ENCODE assay signal across 1 cellular context in genomic region chr2:102063360-102063947, GRCh38.
TF ChIP-seq lines count a peak whose summit lies in the region.

No MANE protein-coding gene starts in this region.

TF ChIP-seq in HCT116, 20 proteins besides CTCF, POLR2A, EP300 and RAD21 (continued from another document):
- TF ChIP-seq ATF3 (IDR thresholded peaks at IDR 0.05) (no peak), CBX3 (IDR thresholded peaks at IDR 0.05; ENCODE audit: low read depth) (no peak)
